ENCODE assay signal across 8 cellular contexts in genomic region chr11:94493443-94494199, GRCh38. TPM values are rescaled to one million over a fixed set of nuclear protein-coding genes. Genes with fewer than 3 reads are reported as not detected.
DNase-seq lines count a peak whose midpoint lies in the region; ATAC-seq and TF ChIP-seq lines count a peak whose summit lies in the region.

ANKRD49 (plus strand) TSS chr11:94493984; CDS start chr11:94496694, 2,710 bp downstream.
MRE11 (minus strand) TSS chr11:94493844; CDS start chr11:94492801, 1,043 bp downstream.

- no peak for TF ChIP-seq CTCF in choroid plexus epithelial cell (conservative IDR thresholded peaks at IDR 0.05; ENCODE audit: low read depth, low read length)
- no peak for TF ChIP-seq CTCF in kidney epithelial cell (IDR thresholded peaks at IDR 0.05; ENCODE audit: insufficient read depth, low read length, poor library complexity, severe bottlenecking)

- H3K4me3 ChIP-seq in choroid plexus epithelial cell (ENCODE audit: low read depth, low read length) (peak within 1 kb of the TSS; percentile 92), kidney epithelial cell (ENCODE audit: low read depth, low read length) (peak within 1 kb of the TSS; percentile 73)

- H3K27me3 ChIP-seq in kidney epithelial cell (ENCODE audit: control insufficient read depth, insufficient read depth, low read length): no peaks in the 10 kb centered on the region

- H3K36me3 ChIP-seq in kidney epithelial cell (ENCODE audit: control insufficient read depth, insufficient read depth, low read length): no peaks in the 10 kb centered on the region

- peak; percentile 80 for TF ChIP-seq POLR2A in GM19193 (IDR thresholded peaks at IDR 0.05; ENCODE audit: extremely low read depth, insufficient read depth, insufficient read length)

- peak; percentile 96 for DNase-seq in AG20443 (ENCODE audit: low spot score)
- peak; percentile 96 for DNase-seq in NCI-H510A treated with DMSO at 0.1 percent for 48 hours (lab: John Stamatoyannopoulos, UW)
- DNase-seq in activated CD4-positive, alpha-beta T cell treated with anti-CD3 and anti-CD28 coated beads for 24 hours (ENCODE audit: low read depth in 2 of 2): peak; percentile 88 to 91
- DNase-seq in choroid plexus epithelial cell (ENCODE audit: low read depth): peak; percentile 99
- DNase-seq in kidney epithelial cell (ENCODE audit: low read depth): peak; percentile 96
- peak; percentile 91 to 92 for DNase-seq in stimulated activated CD4-positive, alpha-beta T cell treated with anti-CD3 and anti-CD28 coated beads, Interleukin-15, amount 100 ng/mL, for 48 hours (ENCODE audit: low read depth in 2 of 2)

- peak; percentile 100 for ATAC-seq in HG03439 (IDR thresholded peaks at IDR 0.05; ENCODE audit: unreplicated experiment)

RNA-seq across cellular contexts. Expression of gene ANKRD49, which starts in this region (rescaled TPM):
- total RNA-seq in kidney epithelial cell: 7.5 and 16.7 TPM in 2 replicates

RNA-seq across cellular contexts. Expression of gene MRE11, which starts in this region (rescaled TPM):
- total RNA-seq in kidney epithelial cell: 7.0 and 8.1 TPM in 2 replicates

Comparison
In these comparisons a context has a peak if more than half of its experiments do, and no peak if none do; other contexts are left out.
1. Peak in every context shown above with its lines: DNase-seq, ATAC-seq and H3K4me3 ChIP-seq.